ENCODE assay signal across 11 cellular contexts in genomic region chr15:22099289-22099891, GRCh38. TPM values are rescaled to one million over a fixed set of nuclear protein-coding genes. Genes with fewer than 3 reads are reported as not detected.
DNase-seq lines count a peak whose midpoint lies in the region; ATAC-seq lines count a peak whose summit lies in the region.
"Not testable (repeated sequence)": the region's sequence is repeated elsewhere in the genome, so short reads cannot be mapped to it uniquely, and the experiment has no call there.
"Had no signal": no experiment of that assay in that cellular context is flagged by ENCODE, and none has a peak within 500 bp of the region (broad histone marks: within the 10 kb centered on the region; RNA-seq: fewer than 3 reads in every experiment).

No MANE protein-coding gene starts in this region.

- not testable (repeated sequence) for H3K36me3 Mint-ChIP-seq in T-helper 17 cell (ENCODE audit: low read depth); central memory CD8-positive, alpha-beta T cell (ENCODE audit: insufficient read depth)

- H3K27ac Mint-ChIP-seq in T-helper 17 cell; central memory CD8-positive, alpha-beta T cell (ENCODE audit: low read depth): not testable (repeated sequence)

- ATAC-seq in GM18517 (IDR thresholded peaks at IDR 0.05; ENCODE audit: unreplicated experiment) (peak; percentile 86), GM19395 (IDR thresholded peaks at IDR 0.05; ENCODE audit: unreplicated experiment) (peak; percentile 93), GM21717 (IDR thresholded peaks at IDR 0.05; ENCODE audit: unreplicated experiment) (peak; percentile 90), HG02938 (IDR thresholded peaks at IDR 0.05; ENCODE audit: unreplicated experiment) (peak; percentile 69), HG03342 (IDR thresholded peaks at IDR 0.05; ENCODE audit: unreplicated experiment) (peak; percentile 88), T-helper 17 cell (peak; percentile 86)
- peak; percentile 54 for ATAC-seq in central memory CD8-positive, alpha-beta T cell (replicated peaks; ENCODE audit: extremely low read depth, poor library complexity, severe bottlenecking)

- not testable (repeated sequence) for H3K9me3 Mint-ChIP-seq in central memory CD8-positive, alpha-beta T cell

- H3K4me3 Mint-ChIP-seq in T-helper 17 cell; central memory CD8-positive, alpha-beta T cell: not testable (repeated sequence)

- not testable (repeated sequence) for H3K27me3 Mint-ChIP-seq in T-helper 17 cell; central memory CD8-positive, alpha-beta T cell

- not testable (repeated sequence) for DNase-seq in T-helper 17 cell; central memory CD8-positive, alpha-beta T cell (ENCODE audit: low spot score in 2 of 2)

- H3K9me3 ChIP-seq in T-helper 17 cell (ENCODE audit: control insufficient read depth, low read length, poor library complexity, severe bottlenecking), result not testable (repeated sequence)

- H3K4me1 Mint-ChIP-seq in T-helper 17 cell; central memory CD8-positive, alpha-beta T cell: not testable (repeated sequence)

RNA-seq across cellular contexts. Expression of gene OR4M2, which starts 19.1 kb away (rescaled TPM):
- total RNA-seq in T-helper 17 cell, result not detected
- total RNA-seq: adrenal gland, breast epithelium, HFFc6, sigmoid colon had no signal
